14 cellular contexts compared by ENCODE assay signal in the genomic region with DNA sequence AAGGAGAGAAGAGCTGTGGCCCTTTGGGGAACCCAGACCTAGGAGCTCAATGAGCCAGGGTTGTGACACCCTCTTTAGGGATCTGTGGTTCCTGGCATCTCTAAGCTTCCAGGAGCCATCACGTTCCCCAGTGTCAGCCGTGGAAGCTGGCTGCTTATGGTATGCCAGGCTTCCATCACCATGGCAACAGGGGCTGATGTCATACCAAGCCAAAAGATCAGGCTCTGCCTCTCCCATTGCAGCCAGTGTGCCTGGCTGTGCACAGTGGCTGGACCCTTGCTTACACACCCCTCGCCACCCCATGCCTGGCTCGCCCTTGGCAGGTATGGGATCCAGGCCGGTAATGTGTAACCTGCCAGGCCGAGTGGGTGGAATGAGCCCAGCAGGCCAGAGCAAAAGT.
A peak's percentile ranks its signal among the peaks of the same experiment; 100 is the strongest.
DNase-seq lines count a peak whose midpoint lies in the region; ATAC-seq and TF ChIP-seq lines count a peak whose summit lies in the region.
"Had no signal": no experiment of that assay in that cellular context is flagged by ENCODE, and none has a peak within 500 bp of the region (broad histone marks: within the 10 kb centered on the region; RNA-seq: fewer than 3 reads in every experiment).

No MANE protein-coding gene starts in this region.

- no peak overlapping the region for H3K27ac Mint-ChIP-seq in WTC11
- no peak overlapping the region for H3K27ac Mint-ChIP-seq in activated T-cell treated with anti-CD3 and anti-CD28 coated beads, Interleukin-2, amount 50 U/mL, for 24 hours
- H3K27ac Mint-ChIP-seq: activated B cell treated with CpG ODN at 0.5 μM for 24 hours, memory B cell had no signal

- H3K27me3 Mint-ChIP-seq in WTC11 (ENCODE audit: low read depth): no peaks in the 10 kb centered on the region
- no peaks in the 10 kb centered on the region for H3K27me3 Mint-ChIP-seq in activated T-cell treated with anti-CD3 and anti-CD28 coated beads, Interleukin-2, amount 50 U/mL, for 24 hours
- H3K27me3 Mint-ChIP-seq: activated B cell treated with CpG ODN at 0.5 μM for 24 hours, memory B cell had no signal

- peak; percentile 55 for DNase-seq in NCI-H748 (lab: John Stamatoyannopoulos, UW; ENCODE audit: unreplicated experiment)
- DNase-seq in NCI-H748 treated with DMSO at 0.1 percent for 48 hours (lab: John Stamatoyannopoulos, UW): no peak
- peak; percentile 53 for DNase-seq in WTC11 (ENCODE audit: low spot score)
- peak; percentile 13 to 78 (median 55) for DNase-seq in head of caudate nucleus
- DNase-seq in retina: peak; percentile 58
- no peak for DNase-seq in NCI-H510A (lab: John Stamatoyannopoulos, UW)
- DNase-seq in NCI-H345 (lab: John Stamatoyannopoulos, UW): no peak
- no peak for DNase-seq in activated T-cell treated with anti-CD3 and anti-CD28 coated beads, Interleukin-2, amount 50 U/mL, for 24 hours
- DNase-seq: activated B cell treated with CpG ODN at 0.5 μM for 24 hours; activated effector memory CD4-positive, alpha-beta T cell treated with Interleukin-2 at 50 U/mL for 16 hours; KG1; right lobe of liver had no signal

- peaks cover 15% of the 10 kb centered on the region for H3K4me1 Mint-ChIP-seq in WTC11
- H3K4me1 Mint-ChIP-seq in activated T-cell treated with anti-CD3 and anti-CD28 coated beads, Interleukin-2, amount 50 U/mL, for 24 hours (ENCODE audit: low read depth): no peaks in the 10 kb centered on the region

- no peaks in the 10 kb centered on the region for H3K36me3 Mint-ChIP-seq in WTC11
- no peaks in the 10 kb centered on the region for H3K36me3 Mint-ChIP-seq in activated T-cell treated with anti-CD3 and anti-CD28 coated beads, Interleukin-2, amount 50 U/mL, for 24 hours (ENCODE audit: low read depth)

- intact Hi-C loops in head of caudate nucleus (cut with DNase I): no loop called here

- TF ChIP-seq CTCF in WTC11 (IDR thresholded peaks at IDR 0.05): no peak

- H3K4me3 Mint-ChIP-seq in WTC11: no peak overlapping the region
- no peak overlapping the region for H3K4me3 Mint-ChIP-seq in activated T-cell treated with anti-CD3 and anti-CD28 coated beads, Interleukin-2, amount 50 U/mL, for 24 hours
- H3K4me3 Mint-ChIP-seq: activated B cell treated with CpG ODN at 0.5 μM for 24 hours, memory B cell had no signal

- CTCF ChIA-PET in WTC11 (lab: Charles Lee): interaction anchor here (0.5 to 1.8 kb wide), 5 partner anchors 29 to 149 kb away, joined by 3 to 9 read pairs (median 4); partner anchors contain the start of gene SSH2

- peak; percentile 68 for ATAC-seq in WTC11
- ATAC-seq: gastroesophageal sphincter had no signal

- H3K9me3 Mint-ChIP-seq in WTC11: no peaks in the 10 kb centered on the region
- H3K9me3 Mint-ChIP-seq in activated T-cell treated with anti-CD3 and anti-CD28 coated beads, Interleukin-2, amount 50 U/mL, for 24 hours: no peaks in the 10 kb centered on the region
- H3K9me3 Mint-ChIP-seq: activated B cell treated with CpG ODN at 0.5 μM for 24 hours, memory B cell had no signal

- POLR2A ChIA-PET in WTC11 (lab: Charles Lee): interaction anchor here (0.6 kb wide), 1 partner anchor 199 kb away, joined by 3 read pairs; no protein-coding TSS in a partner anchor

TF ChIP-seq in WTC11, 78 proteins besides CTCF, POLR2A, EP300 and RAD21:
- TF ChIP-seq ZNF532 (CRISPR knock-in tag; IDR thresholded peaks at IDR 0.05; ENCODE audit: borderline replicate concordance) (no peak), SP1 (CRISPR knock-in tag; conservative IDR thresholded peaks at IDR 0.05) (no peak), ATF1 (CRISPR knock-in tag; IDR thresholded peaks at IDR 0.05) (no peak), ZBTB43 (CRISPR knock-in tag; IDR thresholded peaks at IDR 0.05) (no peak), CREB1 (CRISPR knock-in tag; IDR thresholded peaks at IDR 0.05) (no peak), SMAD3 (CRISPR knock-in tag; IDR thresholded peaks at IDR 0.05; ENCODE audit: borderline replicate concordance) (no peak), ETV6 (CRISPR knock-in tag; IDR thresholded peaks at IDR 0.05) (no peak), ZNF317 (CRISPR knock-in tag; IDR thresholded peaks at IDR 0.05; ENCODE audit: borderline replicate concordance, low read depth) (no peak)
- TF ChIP-seq, protein P1, sequence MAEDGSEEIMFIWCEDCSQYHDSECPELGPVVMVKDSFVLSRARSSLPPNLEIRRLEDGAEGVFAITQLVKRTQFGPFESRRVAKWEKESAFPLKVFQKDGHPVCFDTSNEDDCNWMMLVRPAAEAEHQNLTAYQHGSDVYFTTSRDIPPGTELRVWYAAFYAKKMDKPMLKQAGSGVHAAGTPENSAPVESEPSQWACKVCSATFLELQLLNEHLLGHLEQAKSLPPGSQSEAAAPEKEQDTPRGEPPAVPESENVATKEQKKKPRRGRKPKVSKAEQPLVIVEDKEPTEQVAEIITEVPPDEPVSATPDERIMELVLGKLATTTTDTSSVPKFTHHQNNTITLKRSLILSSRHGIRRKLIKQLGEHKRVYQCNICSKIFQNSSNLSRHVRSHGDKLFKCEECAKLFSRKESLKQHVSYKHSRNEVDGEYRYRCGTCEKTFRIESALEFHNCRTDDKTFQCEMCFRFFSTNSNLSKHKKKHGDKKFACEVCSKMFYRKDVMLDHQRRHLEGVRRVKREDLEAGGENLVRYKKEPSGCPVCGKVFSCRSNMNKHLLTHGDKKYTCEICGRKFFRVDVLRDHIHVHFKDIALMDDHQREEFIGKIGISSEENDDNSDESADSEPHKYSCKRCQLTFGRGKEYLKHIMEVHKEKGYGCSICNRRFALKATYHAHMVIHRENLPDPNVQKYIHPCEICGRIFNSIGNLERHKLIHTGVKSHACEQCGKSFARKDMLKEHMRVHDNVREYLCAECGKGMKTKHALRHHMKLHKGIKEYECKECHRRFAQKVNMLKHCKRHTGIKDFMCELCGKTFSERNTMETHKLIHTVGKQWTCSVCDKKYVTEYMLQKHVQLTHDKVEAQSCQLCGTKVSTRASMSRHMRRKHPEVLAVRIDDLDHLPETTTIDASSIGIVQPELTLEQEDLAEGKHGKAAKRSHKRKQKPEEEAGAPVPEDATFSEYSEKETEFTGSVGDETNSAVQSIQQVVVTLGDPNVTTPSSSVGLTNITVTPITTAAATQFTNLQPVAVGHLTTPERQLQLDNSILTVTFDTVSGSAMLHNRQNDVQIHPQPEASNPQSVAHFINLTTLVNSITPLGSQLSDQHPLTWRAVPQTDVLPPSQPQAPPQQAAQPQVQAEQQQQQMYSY (CRISPR knock-in tag; IDR thresholded peaks at IDR 0.05): no peak

Comparison
In these comparisons a context has a peak if more than half of its experiments do, and no peak if none do; other contexts are left out.
1. DNase-seq: peak in NCI-H748 (single experiment), WTC11 (single experiment), head of caudate nucleus (42 of 42) and retina (single experiment); none in NCI-H748 treated with DMSO at 0.1 percent for 48 hours (single experiment), NCI-H510A (single experiment), NCI-H345 (single experiment) and activated T-cell treated with anti-CD3 and anti-CD28 coated beads, Interleukin-2, amount 50 U/mL, for 24 hours (single experiment).